Comparison of ENCODE assay signal across 14 cellular contexts in the genomic region with DNA sequence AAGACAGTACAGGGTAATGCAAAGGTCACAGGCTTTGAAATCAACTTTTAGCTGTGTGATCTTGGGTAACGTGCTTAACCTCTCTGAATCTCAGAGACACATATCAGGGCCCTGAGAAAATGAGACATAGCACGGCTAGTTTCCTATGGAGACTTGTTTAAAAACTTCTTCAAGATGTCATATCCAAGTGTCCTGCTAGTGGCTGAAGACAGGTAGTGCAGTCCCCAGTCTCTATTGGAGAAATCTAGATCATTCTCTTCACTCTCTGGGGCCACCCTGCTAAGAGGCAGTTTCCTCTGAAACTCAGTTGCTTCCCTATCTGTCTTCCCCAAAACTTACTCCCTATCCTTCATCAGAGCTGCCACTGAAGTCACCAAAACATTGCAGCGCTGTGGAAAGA. TPM values are rescaled to one million over a fixed set of nuclear protein-coding genes. Genes with fewer than 3 reads are reported as not detected.
DNase-seq lines count a peak whose midpoint lies in the region; ATAC-seq and TF ChIP-seq lines count a peak whose summit lies in the region.
"Had no signal": no experiment of that assay in that cellular context is flagged by ENCODE, and none has a peak within 500 bp of the region (broad histone marks: within the 10 kb centered on the region; RNA-seq: fewer than 3 reads in every experiment).

No MANE protein-coding gene starts in this region.

- no peak overlapping the region for H3K4me3 Mint-ChIP-seq in Calu3 (ENCODE audit: low read depth, unreplicated experiment)
- no peak overlapping the region for H3K4me3 Mint-ChIP-seq in activated T-helper 2 cell treated with anti-CD3 and anti-CD28 coated beads, Interferon-gamma antibody, Interleukin-2, Interleukin-4, amounts not matched to agents 10 μg/mL and 5 μg/mL and 100 μg/mL, durations not matched to agents 14 hours and 24 hours and 36 hours (ENCODE audit: low read depth)

- no peaks in the 10 kb centered on the region for H3K27me3 Mint-ChIP-seq in Calu3 (ENCODE audit: unreplicated experiment)
- peaks cover 29% of the 10 kb centered on the region for H3K27me3 Mint-ChIP-seq in activated T-helper 2 cell treated with anti-CD3 and anti-CD28 coated beads, Interferon-gamma antibody, Interleukin-2, Interleukin-4, amounts not matched to agents 10 μg/mL and 5 μg/mL and 100 μg/mL, durations not matched to agents 14 hours and 24 hours and 36 hours (ENCODE audit: low read depth)

- H3K9me3 Mint-ChIP-seq in Calu3 (ENCODE audit: low read depth, unreplicated experiment) = no peaks in the 10 kb centered on the region
- H3K9me3 Mint-ChIP-seq in activated T-helper 2 cell treated with anti-CD3 and anti-CD28 coated beads, Interferon-gamma antibody, Interleukin-2, Interleukin-4, amounts not matched to agents 10 μg/mL and 5 μg/mL and 100 μg/mL, durations not matched to agents 14 hours and 24 hours and 36 hours = no peaks in the 10 kb centered on the region

- H3K4me1 Mint-ChIP-seq in Calu3 (ENCODE audit: low read depth, unreplicated experiment) = peaks cover 2% of the 10 kb centered on the region
- no peaks in the 10 kb centered on the region for H3K4me1 Mint-ChIP-seq in activated T-helper 2 cell treated with anti-CD3 and anti-CD28 coated beads, Interferon-gamma antibody, Interleukin-2, Interleukin-4, amounts not matched to agents 10 μg/mL and 5 μg/mL and 100 μg/mL, durations not matched to agents 14 hours and 24 hours and 36 hours (ENCODE audit: low read depth)

- no TSS peak for BruUV-seq in Calu3 (replicated peaks; lab: Mats Ljungman, UMichigan)

- no peak for ATAC-seq in GM21619 (IDR thresholded peaks at IDR 0.05; ENCODE audit: unreplicated experiment)

- DNase-seq in Calu3 (no peak), HCEC 1CT (peak; percentile 16), RKO (ENCODE audit: low spot score) (peak; percentile 32), iPS-NIHi11 (ENCODE audit: low spot score) (peak; percentile 29), DMS79 treated with DMSO at 0.1 percent for 48 hours (lab: John Stamatoyannopoulos, UW) (no peak), cerebellum (ENCODE audit: low spot score) (no peak)
- DNase-seq in activated T-helper 2 cell treated with anti-CD3 and anti-CD28 coated beads, Interferon-gamma antibody, Interleukin-2, Interleukin-4, amounts not matched to agents 10 μg/mL and 5 μg/mL and 100 μg/mL, durations not matched to agents 14 hours and 24 hours and 36 hours (ENCODE audit: low spot score) = no peak
- DNase-seq: activated CD4-positive, alpha-beta T cell treated with anti-CD3 and anti-CD28 coated beads, Interleukin-2, amount 50 U/mL, for 4 hours; GF-D8; glutamatergic neuron; NK-92 treated with Interleukin-12 subunit alpha and Interleukin-12 subunit beta, amount 100 ng/mL, for 24 hours; stimulated activated CD4-positive, alpha-beta T cell treated with anti-CD3 and anti-CD28 coated beads, Interleukin-1b, Interleukin-23, amount 100 ng/mL, for 48 hours had no signal

- CTCF ChIA-PET in Calu3 (lab: Charles Lee) = interaction anchor here (1.5 kb wide), 1 partner anchor 15 kb away, joined by 3 read pairs; no protein-coding TSS in a partner anchor

- TF ChIP-seq CTCF in Calu3 (IDR thresholded peaks at IDR 0.05; ENCODE audit: unreplicated experiment) = peak; percentile 63

- H3K36me3 Mint-ChIP-seq in Calu3 (ENCODE audit: insufficient read depth, unreplicated experiment) = no peaks in the 10 kb centered on the region
- H3K36me3 Mint-ChIP-seq in activated T-helper 2 cell treated with anti-CD3 and anti-CD28 coated beads, Interferon-gamma antibody, Interleukin-2, Interleukin-4, amounts not matched to agents 10 μg/mL and 5 μg/mL and 100 μg/mL, durations not matched to agents 14 hours and 24 hours and 36 hours (ENCODE audit: low read depth) = no peaks in the 10 kb centered on the region

- no peak overlapping the region for H3K27ac Mint-ChIP-seq in Calu3 (ENCODE audit: unreplicated experiment)
- H3K27ac Mint-ChIP-seq in activated T-helper 2 cell treated with anti-CD3 and anti-CD28 coated beads, Interferon-gamma antibody, Interleukin-2, Interleukin-4, amounts not matched to agents 10 μg/mL and 5 μg/mL and 100 μg/mL, durations not matched to agents 14 hours and 24 hours and 36 hours = no peak overlapping the region

- intact Hi-C loops in Calu3 (cut with micrococcal nuclease; ENCODE audit: unreplicated experiment) = no loop called here
- intact Hi-C loops in activated T-helper 2 cell treated with anti-CD3 and anti-CD28 coated beads, Interferon-gamma antibody, Interleukin-2, Interleukin-4, amounts not matched to agents 10 μg/mL and 5 μg/mL and 100 μg/mL, durations not matched to agents 14 hours and 24 hours and 36 hours (cut with micrococcal nuclease) = no loop called here

RNA-seq across cellular contexts. Expression of a gene that starts 30.3 kb away (rescaled TPM):
- total RNA-seq in Calu3 (2022) = not detected in 2 replicates
- total RNA-seq in activated T-helper 2 cell treated with anti-CD3 and anti-CD28 coated beads, Interferon-gamma antibody, Interleukin-2, Interleukin-4, amounts not matched to agents 10 μg/mL and 5 μg/mL and 100 μg/mL, durations not matched to agents 14 hours and 24 hours and 36 hours = not detected in 2 replicates
- not detected for total RNA-seq in cerebellum
- total RNA-seq: temporal lobe had no signal

RNA-seq across cellular contexts. Expression of a gene that starts 33.3 kb away (rescaled TPM):
- total RNA-seq in Calu3 (2022) (21.9 and 25.1 TPM in 2 replicates), cerebellum (0.09 TPM)
- total RNA-seq in activated T-helper 2 cell treated with anti-CD3 and anti-CD28 coated beads, Interferon-gamma antibody, Interleukin-2, Interleukin-4, amounts not matched to agents 10 μg/mL and 5 μg/mL and 100 μg/mL, durations not matched to agents 14 hours and 24 hours and 36 hours = 0.21 and 0.57 TPM in 2 replicates

Comparison
In these comparisons a context has a peak if more than half of its experiments do, and no peak if none do; other contexts are left out.
1. DNase-seq: peak in HCEC 1CT (single experiment), RKO (single experiment) and iPS-NIHi11 (single experiment); none in Calu3 (single experiment), DMS79 treated with DMSO at 0.1 percent for 48 hours (single experiment), activated T-helper 2 cell treated with anti-CD3 and anti-CD28 coated beads, Interferon-gamma antibody, Interleukin-2, Interleukin-4, amounts not matched to agents 10 μg/mL and 5 μg/mL and 100 μg/mL, durations not matched to agents 14 hours and 24 hours and 36 hours (single experiment) and cerebellum (single experiment).
2. RNA of a gene that starts 33.3 kb away (total RNA-seq): 21.9 to 25.1 TPM in Calu3; 0.21 to 0.57 TPM in activated T-helper 2 cell treated with anti-CD3 and anti-CD28 coated beads, Interferon-gamma antibody, Interleukin-2, Interleukin-4, amounts not matched to agents 10 μg/mL and 5 μg/mL and 100 μg/mL, durations not matched to agents 14 hours and 24 hours and 36 hours and 0.09 TPM in cerebellum (single experiment); every median in the first group is over 10 times any median in the second.